In the genomic region with DNA sequence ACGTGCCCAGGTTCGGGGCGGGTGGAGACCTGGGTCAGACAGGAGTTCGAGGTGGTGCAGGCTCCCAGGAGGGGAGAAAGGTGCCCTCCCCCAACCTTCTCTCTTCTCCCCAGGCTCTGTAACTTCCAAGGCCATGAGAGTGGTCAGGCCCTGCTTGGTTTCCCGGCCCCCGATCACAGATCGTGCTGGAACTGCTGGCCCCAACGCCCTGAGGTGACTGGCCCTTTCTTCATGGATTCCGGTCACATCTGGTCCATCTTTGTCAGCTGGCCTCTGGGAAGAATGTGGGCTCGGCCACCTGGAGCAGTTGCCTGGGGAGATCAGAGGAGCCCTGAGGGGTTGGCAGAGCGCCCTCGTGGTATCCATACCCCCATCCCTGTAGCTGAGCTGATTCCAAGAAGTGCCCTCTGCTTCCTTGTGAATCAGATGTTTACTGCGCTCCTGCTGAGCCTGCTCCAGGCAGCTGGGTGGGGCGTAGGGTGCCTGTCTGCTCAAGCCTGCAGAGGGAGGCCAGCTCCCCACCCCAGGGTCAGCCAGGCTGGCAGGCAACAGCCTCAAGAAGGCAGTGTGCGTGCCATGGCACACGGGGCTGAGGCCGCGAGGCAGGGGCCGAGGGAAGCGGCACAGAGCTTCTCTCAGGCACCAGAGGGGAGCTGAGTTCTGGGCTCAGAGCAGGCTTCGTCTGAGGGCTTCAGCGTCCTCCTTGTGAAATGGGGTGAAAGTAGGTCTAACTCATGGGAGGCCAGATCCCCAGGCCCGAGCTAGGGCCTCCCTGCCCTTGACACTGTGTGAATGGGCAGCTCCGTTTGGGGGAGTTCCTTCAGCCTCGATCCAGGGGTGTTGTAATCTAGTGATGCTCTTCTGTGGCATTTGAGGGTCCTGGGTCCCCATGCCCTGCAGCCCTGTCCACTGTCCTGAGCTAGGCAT, we compare ENCODE assay signal across 8 cellular contexts. TPM values are rescaled to one million over a fixed set of nuclear protein-coding genes. Genes with fewer than 3 reads are reported as not detected.
DNase-seq lines count a peak whose midpoint lies in the region; ATAC-seq, FAIRE-seq and TF ChIP-seq lines count a peak whose summit lies in the region.

No MANE protein-coding gene starts in this region.

- TF ChIP-seq CTCF in foreskin fibroblast (IDR thresholded peaks at IDR 0.05; ENCODE audit: low read depth, low read length) (no peak), retinal pigment epithelial cell (conservative IDR thresholded peaks at IDR 0.05; ENCODE audit: low read depth, low read length) (no peak)

- H3K4me3 Mint-ChIP-seq in immature natural killer cell, result peak overlapping the region in 1 of 5 donors; percentile 27

- DNase-seq in ELR (ENCODE audit: low read depth) (peak; percentile 78), RCC 7860 (ENCODE audit: low spot score) (peak; percentile 95), foreskin fibroblast (peak; percentile 78 to 93), retinal pigment epithelial cell (ENCODE audit: low read depth) (peak; percentile 35), immature natural killer cell (no peak)
- no peak for DNase-seq in stimulated activated CD4-positive, alpha-beta T cell treated with anti-CD3 and anti-CD28 coated beads, Interleukin-15, amount 100 ng/mL, for 24 hours

- FAIRE-seq in RCC 7860 (lab: Jason Lieb, UNC), result peak; percentile 95

- no peak overlapping the region for H3K27ac Mint-ChIP-seq in immature natural killer cell

- H3K9me3 Mint-ChIP-seq in immature natural killer cell, result no peaks in the 10 kb centered on the region

- H3K27me3 Mint-ChIP-seq in immature natural killer cell (ENCODE audit: low read depth in 3 of 3), result peaks cover 0 to 1% (median 0%) of the 10 kb centered on the region in 3 donors

- no peaks in the 10 kb centered on the region for H3K36me3 Mint-ChIP-seq in immature natural killer cell

- H3K4me1 Mint-ChIP-seq in immature natural killer cell, result peaks cover 36 to 41% of the 10 kb centered on the region in 2 donors

- H3K4me3 ChIP-seq in foreskin fibroblast (ENCODE audit: low read depth in 1 of 2, low read length in 2 of 2) (no peak overlapping the region), retinal pigment epithelial cell (ENCODE audit: low read length) (no peak overlapping the region)

- ATAC-seq in HG02642 (IDR thresholded peaks at IDR 0.05; ENCODE audit: poor library complexity, unreplicated experiment), result no peak
- no peak for ATAC-seq in GM18517 (IDR thresholded peaks at IDR 0.05; ENCODE audit: unreplicated experiment)

RNA-seq across cellular contexts. Expression of a gene that starts 3.6 kb away (rescaled TPM):
- polyA plus RNA-seq in immature natural killer cell, result 10 to 100 TPM; 12.6 to 71.0 (median 22.7) TPM

RNA-seq across cellular contexts. Expression of a gene that starts 40.4 kb away (rescaled TPM):
- 10 to 100 TPM; 35.1 to 43.7 (median 40.2) TPM for polyA plus RNA-seq in immature natural killer cell

RNA-seq across cellular contexts. Expression of a gene that starts 47.1 kb away (rescaled TPM):
- polyA plus RNA-seq in immature natural killer cell, result 100 to 1,000 TPM; 207 to 318 (median 314) TPM

Comparison
In these comparisons a context has a peak if more than half of its experiments do, and no peak if none do; other contexts are left out.
1. DNase-seq: peak in ELR (single experiment), RCC 7860 (single experiment), foreskin fibroblast (2 of 2) and retinal pigment epithelial cell (single experiment); none in stimulated activated CD4-positive, alpha-beta T cell treated with anti-CD3 and anti-CD28 coated beads, Interleukin-15, amount 100 ng/mL, for 24 hours (single experiment) and immature natural killer cell (0 of 3).